Comparison of ENCODE assay signal across 9 cellular contexts in the genomic region with DNA sequence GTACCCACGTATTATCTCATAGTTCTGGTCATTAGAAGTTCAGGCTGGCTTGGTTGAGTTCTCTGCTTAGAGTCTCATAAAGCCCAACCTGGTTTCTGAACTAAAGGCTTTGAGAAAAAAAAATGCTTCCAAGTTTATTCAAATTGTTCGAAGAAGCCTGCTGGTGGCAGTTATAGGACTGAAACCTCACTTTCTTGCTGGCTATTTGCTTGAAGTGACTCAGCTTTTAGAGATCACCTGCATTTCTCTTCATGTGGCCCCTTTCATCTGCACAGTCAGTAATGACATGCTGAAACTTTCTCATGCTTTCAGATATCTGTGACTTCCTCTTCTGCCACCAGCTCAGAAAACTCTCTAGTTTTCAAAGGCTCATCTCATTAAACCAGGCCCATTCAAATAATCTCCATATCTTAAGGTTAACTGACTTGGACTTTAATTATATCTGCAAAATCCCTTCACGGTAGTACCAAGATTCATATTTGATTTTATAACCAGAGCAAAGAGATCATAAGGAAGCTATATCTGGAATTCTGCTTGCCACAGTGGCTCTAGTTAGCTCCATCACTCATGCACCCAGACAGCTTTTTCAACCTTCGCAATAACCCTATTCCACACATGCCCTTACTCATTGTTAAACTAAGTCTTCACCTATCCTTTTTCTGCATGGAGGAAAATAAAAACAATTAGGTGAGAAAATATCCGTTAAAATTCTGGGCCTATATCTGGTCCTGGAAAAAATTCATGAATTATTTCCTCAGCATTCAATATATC.
DNase-seq lines count a peak whose midpoint lies in the region; ATAC-seq and TF ChIP-seq lines count a peak whose summit lies in the region.
"Had no signal": no experiment of that assay in that cellular context is flagged by ENCODE, and none has a peak within 500 bp of the region (broad histone marks: within the 10 kb centered on the region; RNA-seq: fewer than 3 reads in every experiment).

No MANE protein-coding gene starts in this region.

- H3K27ac ChIP-seq in OCI-LY7 (ENCODE audit: low read depth, low read length, poor library complexity, severe bottlenecking), result peak overlapping the region; percentile 38
- H3K27ac ChIP-seq in dorsolateral prefrontal cortex, result no peak overlapping the region

- H3K9me3 ChIP-seq in OCI-LY7 (ENCODE audit: low read length), result no peaks in the 10 kb centered on the region

- H3K4me1 Mint-ChIP-seq in stimulated activated naive CD8-positive, alpha-beta T cell treated with anti-CD3 and anti-CD28 coated beads, Interleukin-15, amount 100 ng/mL, for 72 hours, result peaks cover 51% of the 10 kb centered on the region

- peak; percentile 24 for DNase-seq in stimulated activated CD4-positive, alpha-beta T cell treated with anti-CD3 and anti-CD28 coated beads, Interleukin-1b, Interleukin-23, amount 100 ng/mL, for 48 hours
- DNase-seq in stimulated activated CD4-positive, alpha-beta T cell treated with anti-CD3 and anti-CD28 coated beads, Interleukin-4, amount 100 ng/mL, for 4 hours, result no peak
- DNase-seq in OCI-LY7 (ENCODE audit: low spot score), result peak; percentile 84
- DNase-seq in stimulated activated naive CD8-positive, alpha-beta T cell treated with anti-CD3 and anti-CD28 coated beads, Interleukin-15, amount 100 ng/mL, for 72 hours, result peak in 1 of 2 donors; percentile 40
- DNase-seq in hypothalamus (lab: John Stamatoyannopoulos, UW), result no peak
- DNase-seq in HCEC 1CT, result no peak
- DNase-seq in dorsolateral prefrontal cortex, result no peak
- DNase-seq: NCI-H1417 had no signal

- no peaks in the 10 kb centered on the region for H3K27me3 Mint-ChIP-seq in stimulated activated naive CD8-positive, alpha-beta T cell treated with anti-CD3 and anti-CD28 coated beads, Interleukin-15, amount 100 ng/mL, for 72 hours

- POLR2A ChIA-PET in OCI-LY7 (lab: Charles Lee), result interaction anchor here (0.6 to 1.2 kb wide), 2 partner anchors 9 to 466 kb away, joined by 3 to 5 read pairs; no protein-coding TSS in a partner anchor

- H3K36me3 ChIP-seq in OCI-LY7 (ENCODE audit: insufficient read depth, low read length), result no peaks in the 10 kb centered on the region

- H2AFZ ChIP-seq in OCI-LY7 (ENCODE audit: low read length), result peak overlapping the region; percentile 60; the same call in 1 of the 2 replicates

- H3K4me3 ChIP-seq in OCI-LY7 (ENCODE audit: low read depth, low read length, poor library complexity, severe bottlenecking) (no peak overlapping the region), dorsolateral prefrontal cortex (no peak overlapping the region)

- peak; percentile 96 for ATAC-seq in HG02938 (IDR thresholded peaks at IDR 0.05; ENCODE audit: unreplicated experiment)
- peak; percentile 91 for ATAC-seq in stimulated activated naive CD8-positive, alpha-beta T cell treated with anti-CD3 and anti-CD28 coated beads, Interleukin-15, amount 100 ng/mL, for 72 hours

- no TSS peak for BruUV-seq in OCI-LY7 (replicated peaks; lab: Mats Ljungman, UMichigan)

- intact Hi-C loops in OCI-LY7 (cut with micrococcal nuclease; ENCODE audit: unreplicated experiment) (loop anchor here (1.0 kb wide), 1 partner anchor 46 kb away; no protein-coding TSS in a partner anchor), dorsolateral prefrontal cortex (cut with DNase I) (no loop called here)

- H3K4me2 ChIP-seq in OCI-LY7 (ENCODE audit: low read length), result peak overlapping the region; percentile 50

- H3K9me2 ChIP-seq in OCI-LY7 (ENCODE audit: insufficient read depth, low read length), result no peaks in the 10 kb centered on the region

- H3K4me1 ChIP-seq in OCI-LY7 (ENCODE audit: insufficient read depth, low read length, poor library complexity, severe bottlenecking), result peaks cover 26% of the 10 kb centered on the region

- H3K9me3 Mint-ChIP-seq in stimulated activated naive CD8-positive, alpha-beta T cell treated with anti-CD3 and anti-CD28 coated beads, Interleukin-15, amount 100 ng/mL, for 72 hours, result peaks cover 12 to 15% of the 10 kb centered on the region in 2 donors

- peak overlapping the region; percentile 24 to 26 for H3K4me3 Mint-ChIP-seq in stimulated activated naive CD8-positive, alpha-beta T cell treated with anti-CD3 and anti-CD28 coated beads, Interleukin-15, amount 100 ng/mL, for 72 hours

- no peaks in the 10 kb centered on the region for H4K20me1 ChIP-seq in OCI-LY7 (ENCODE audit: insufficient read depth, low read length)

- H3K27me3 ChIP-seq in dorsolateral prefrontal cortex, result no peaks in the 10 kb centered on the region

- H3K79me2 ChIP-seq in OCI-LY7 (ENCODE audit: insufficient read depth, low read depth, low read length), result no peaks in the 10 kb centered on the region

- peak overlapping the region in 1 of 2 donors; percentile 13 for H3K27ac Mint-ChIP-seq in stimulated activated naive CD8-positive, alpha-beta T cell treated with anti-CD3 and anti-CD28 coated beads, Interleukin-15, amount 100 ng/mL, for 72 hours

- TF ChIP-seq CTCF in OCI-LY7 (conservative IDR thresholded peaks at IDR 0.05; ENCODE audit: low read length), result no peak
- TF ChIP-seq CTCF in dorsolateral prefrontal cortex (IDR thresholded peaks at IDR 0.05 in 54 of 56, conservative IDR thresholded peaks at IDR 0.05 in 2 of 56; ENCODE audit: low read depth in 1 of 56, partially characterized antibody in 56 of 56), result no peak

- CTCF ChIA-PET in OCI-LY7 (lab: Charles Lee; ENCODE audit: unreplicated experiment), result no interaction called here

Comparison
In these comparisons a context has a peak if more than half of its experiments do, and no peak if none do; other contexts are left out.
1. DNase-seq: peak in stimulated activated CD4-positive, alpha-beta T cell treated with anti-CD3 and anti-CD28 coated beads, Interleukin-1b, Interleukin-23, amount 100 ng/mL, for 48 hours (single experiment) and OCI-LY7 (single experiment); none in stimulated activated CD4-positive, alpha-beta T cell treated with anti-CD3 and anti-CD28 coated beads, Interleukin-4, amount 100 ng/mL, for 4 hours (0 of 2), hypothalamus (0 of 51), HCEC 1CT (single experiment) and dorsolateral prefrontal cortex (0 of 10).